3 cellular contexts compared by ENCODE assay signal in the genomic region with DNA sequence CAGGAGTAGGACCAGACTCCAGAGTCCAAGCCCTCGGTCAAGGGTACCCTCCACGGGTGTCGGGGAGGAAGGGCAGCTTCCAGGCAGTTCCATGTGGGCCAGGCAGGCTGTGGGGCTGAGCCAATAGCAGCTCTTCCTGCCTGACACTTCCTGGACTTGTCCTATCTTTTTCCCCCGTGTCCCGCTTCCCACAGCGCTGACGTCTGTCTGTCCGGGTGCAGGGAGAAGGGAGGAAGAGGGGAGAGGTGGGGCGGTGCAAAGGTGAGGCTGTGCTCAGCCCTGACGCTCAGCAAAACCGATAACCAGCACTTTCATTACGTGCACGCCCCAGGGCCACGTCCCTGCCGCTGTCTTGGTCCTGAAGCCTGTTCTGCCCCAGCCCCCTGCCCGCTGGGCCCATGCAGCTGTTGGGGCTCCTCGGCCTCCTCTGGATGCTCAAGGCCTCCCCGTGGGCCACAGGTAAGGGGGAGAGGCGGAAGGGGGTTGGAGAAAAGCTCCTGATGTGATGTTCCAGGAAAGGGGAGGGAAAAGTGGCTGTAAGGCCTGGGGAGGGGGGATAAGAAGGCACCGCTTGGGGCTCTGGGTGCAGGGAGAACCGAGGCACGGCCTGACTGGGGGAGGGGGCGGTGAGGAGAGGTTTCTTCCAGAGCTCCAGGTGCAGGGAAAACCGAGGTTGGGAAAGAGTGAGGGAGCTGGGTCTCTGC.
TF ChIP-seq lines count a peak whose summit lies in the region.

Gene MUC3A, plus strand, starts transcription at position 308 of the 704 bp plus-strand sequence. Its CDS starts 91 bp downstream, at position 399.

TF ChIP-seq in HCT116, 20 proteins besides CTCF, POLR2A, EP300 and RAD21:
- TF ChIP-seq SP1 (IDR thresholded peaks at IDR 0.05; ENCODE audit: low read depth) (no peak), ZNF274 (IDR thresholded peaks at IDR 0.05; ENCODE audit: low read depth, low read length) (no peak), ZFX (IDR thresholded peaks at IDR 0.05) (no peak)
TF ChIP-seq in HCT116: peak in this region for 0.

TF ChIP-seq in K562, 482 proteins besides CTCF, POLR2A, EP300 and RAD21 (continues in another document):
- TF ChIP-seq FOXJ3 (CRISPR knock-in tag; IDR thresholded peaks at IDR 0.05) (no peak), RAD51 (IDR thresholded peaks at IDR 0.05; ENCODE audit: borderline replicate concordance, low read depth) (no peak), GTF3C2 (IDR thresholded peaks at IDR 0.05; ENCODE audit: borderline replicate concordance, extremely low read depth, insufficient read length) (no peak), STAT5A (IDR thresholded peaks at IDR 0.05; ENCODE audit: borderline replicate concordance, low read length) (no peak), ZNF717 (CRISPR knock-in tag; IDR thresholded peaks at IDR 0.05) (no peak), PRMT5 (CRISPR knock-in tag; IDR thresholded peaks at IDR 0.05) (no peak), SP1 (CRISPR knock-in tag; IDR thresholded peaks at IDR 0.05) (no peak), ZBTB49 (CRISPR knock-in tag; IDR thresholded peaks at IDR 0.05; ENCODE audit: borderline replicate concordance) (no peak), ZNF282 (CRISPR knock-in tag; IDR thresholded peaks at IDR 0.05) (no peak), ETV6 (IDR thresholded peaks at IDR 0.05; ENCODE audit: borderline replicate concordance in 1 of 2, low read depth in 2 of 2, low read length in 1 of 2) (no peak), ETV6 (CRISPR knock-in tag; IDR thresholded peaks at IDR 0.05; ENCODE audit: borderline replicate concordance) (no peak), ZNF143 (CRISPR knock-in tag; IDR thresholded peaks at IDR 0.05) (no peak), ZEB2 (IDR thresholded peaks at IDR 0.05) (no peak), POLR2B (IDR thresholded peaks at IDR 0.05; ENCODE audit: low read depth, partially characterized antibody) (no peak)
- TF ChIP-seq, protein P1, sequence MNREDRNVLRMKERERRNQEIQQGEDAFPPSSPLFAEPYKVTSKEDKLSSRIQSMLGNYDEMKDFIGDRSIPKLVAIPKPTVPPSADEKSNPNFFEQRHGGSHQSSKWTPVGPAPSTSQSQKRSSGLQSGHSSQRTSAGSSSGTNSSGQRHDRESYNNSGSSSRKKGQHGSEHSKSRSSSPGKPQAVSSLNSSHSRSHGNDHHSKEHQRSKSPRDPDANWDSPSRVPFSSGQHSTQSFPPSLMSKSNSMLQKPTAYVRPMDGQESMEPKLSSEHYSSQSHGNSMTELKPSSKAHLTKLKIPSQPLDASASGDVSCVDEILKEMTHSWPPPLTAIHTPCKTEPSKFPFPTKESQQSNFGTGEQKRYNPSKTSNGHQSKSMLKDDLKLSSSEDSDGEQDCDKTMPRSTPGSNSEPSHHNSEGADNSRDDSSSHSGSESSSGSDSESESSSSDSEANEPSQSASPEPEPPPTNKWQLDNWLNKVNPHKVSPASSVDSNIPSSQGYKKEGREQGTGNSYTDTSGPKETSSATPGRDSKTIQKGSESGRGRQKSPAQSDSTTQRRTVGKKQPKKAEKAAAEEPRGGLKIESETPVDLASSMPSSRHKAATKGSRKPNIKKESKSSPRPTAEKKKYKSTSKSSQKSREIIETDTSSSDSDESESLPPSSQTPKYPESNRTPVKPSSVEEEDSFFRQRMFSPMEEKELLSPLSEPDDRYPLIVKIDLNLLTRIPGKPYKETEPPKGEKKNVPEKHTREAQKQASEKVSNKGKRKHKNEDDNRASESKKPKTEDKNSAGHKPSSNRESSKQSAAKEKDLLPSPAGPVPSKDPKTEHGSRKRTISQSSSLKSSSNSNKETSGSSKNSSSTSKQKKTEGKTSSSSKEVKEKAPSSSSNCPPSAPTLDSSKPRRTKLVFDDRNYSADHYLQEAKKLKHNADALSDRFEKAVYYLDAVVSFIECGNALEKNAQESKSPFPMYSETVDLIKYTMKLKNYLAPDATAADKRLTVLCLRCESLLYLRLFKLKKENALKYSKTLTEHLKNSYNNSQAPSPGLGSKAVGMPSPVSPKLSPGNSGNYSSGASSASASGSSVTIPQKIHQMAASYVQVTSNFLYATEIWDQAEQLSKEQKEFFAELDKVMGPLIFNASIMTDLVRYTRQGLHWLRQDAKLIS (CRISPR knock-in tag; IDR thresholded peaks at IDR 0.05), result no peak
- TF ChIP-seq, protein P2, sequence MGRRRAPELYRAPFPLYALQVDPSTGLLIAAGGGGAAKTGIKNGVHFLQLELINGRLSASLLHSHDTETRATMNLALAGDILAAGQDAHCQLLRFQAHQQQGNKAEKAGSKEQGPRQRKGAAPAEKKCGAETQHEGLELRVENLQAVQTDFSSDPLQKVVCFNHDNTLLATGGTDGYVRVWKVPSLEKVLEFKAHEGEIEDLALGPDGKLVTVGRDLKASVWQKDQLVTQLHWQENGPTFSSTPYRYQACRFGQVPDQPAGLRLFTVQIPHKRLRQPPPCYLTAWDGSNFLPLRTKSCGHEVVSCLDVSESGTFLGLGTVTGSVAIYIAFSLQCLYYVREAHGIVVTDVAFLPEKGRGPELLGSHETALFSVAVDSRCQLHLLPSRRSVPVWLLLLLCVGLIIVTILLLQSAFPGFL (CRISPR knock-in tag; IDR thresholded peaks at IDR 0.05), result no peak

TF ChIP-seq in liver, 16 proteins besides CTCF, POLR2A, EP300 and RAD21:
- TF ChIP-seq HNF4A (conservative IDR thresholded peaks at IDR 0.05), result peak; percentile 62 to 88
- no peak for TF ChIP-seq MAX (IDR thresholded peaks at IDR 0.05)
- TF ChIP-seq HNF4G (IDR thresholded peaks at IDR 0.05), result peak; percentile 55
- no peak for TF ChIP-seq FOXA2 (IDR thresholded peaks at IDR 0.05)
- TF ChIP-seq YY1 (IDR thresholded peaks at IDR 0.05), result no peak
- peak in 1 of 2 donors; percentile 36 for TF ChIP-seq RXRA (IDR thresholded peaks at IDR 0.05)
- no peak for TF ChIP-seq ZBTB33 (IDR thresholded peaks at IDR 0.05)
- TF ChIP-seq SP1 (IDR thresholded peaks at IDR 0.05), result peak; percentile 41
- no peak for TF ChIP-seq NR2F2 (IDR thresholded peaks at IDR 0.05)
- TF ChIP-seq FOXA1 (IDR thresholded peaks at IDR 0.05), result no peak
- no peak for TF ChIP-seq REST (IDR thresholded peaks at IDR 0.05)
